In genomic region chr15:91357527-91357926, GRCh38 we compare ENCODE assay signal across 34 cellular contexts.
A peak's percentile ranks its signal among the peaks of the same experiment; 100 is the strongest.
DNase-seq lines count a peak whose midpoint lies in the region; ATAC-seq, FAIRE-seq and TF ChIP-seq lines count a peak whose summit lies in the region.
"Had no signal": no experiment of that assay in that cellular context is flagged by ENCODE, and none has a peak within 500 bp of the region (broad histone marks: within the 10 kb centered on the region; RNA-seq: fewer than 3 reads in every experiment).

No MANE protein-coding gene starts in this region.

- peaks cover 18% of the 10 kb centered on the region for H3K4me1 Mint-ChIP-seq in activated naive CD8-positive, alpha-beta T cell treated with anti-CD3 and anti-CD28 coated beads, Interleukin-2, amount 10 ng/mL, durations not matched to agents 7 days and 5 days
- H3K4me1 Mint-ChIP-seq in activated naive CD8-positive, alpha-beta T cell treated with anti-CD3 and anti-CD28 coated beads for 36 hours: no peaks in the 10 kb centered on the region
- H3K4me1 Mint-ChIP-seq: B cell had no signal

- 5% methylated on average over 9 of the region's 9 CpGs for WGBS in K562 (ENCODE audit: insufficient coverage, low coverage, missing lambda C conversion rate)
- WGBS in suprapubic skin: 78% methylated on average over 9 of the region's 9 CpGs
- WGBS in smooth muscle cell (ENCODE audit: low lambda C conversion rate): 82% methylated on average over 9 of the region's 9 CpGs

- ATAC-seq in activated naive CD8-positive, alpha-beta T cell treated with anti-CD3 and anti-CD28 coated beads, Interleukin-2, amount 10 ng/mL, durations not matched to agents 7 days and 5 days (ENCODE audit: low read depth): no peak
- ATAC-seq in K562: no peak
- ATAC-seq: A549; CD8-positive, alpha-beta T cell had no signal

- H3K4me3 Mint-ChIP-seq in activated naive CD8-positive, alpha-beta T cell treated with anti-CD3 and anti-CD28 coated beads, Interleukin-2, amount 10 ng/mL, durations not matched to agents 7 days and 5 days: no peak overlapping the region
- H3K4me3 Mint-ChIP-seq in activated naive CD8-positive, alpha-beta T cell treated with anti-CD3 and anti-CD28 coated beads for 36 hours: no peak overlapping the region
- H3K4me3 Mint-ChIP-seq: B cell; CD14-positive monocyte; CD4-positive, alpha-beta memory T cell; CD4-positive, alpha-beta T cell; CD4-positive, CD25-positive, alpha-beta regulatory T cell; CD8-positive, alpha-beta T cell had no signal

- peak overlapping the region; percentile 41 for H3K27ac Mint-ChIP-seq in activated naive CD8-positive, alpha-beta T cell treated with anti-CD3 and anti-CD28 coated beads, Interleukin-2, amount 10 ng/mL, durations not matched to agents 7 days and 5 days
- no peak overlapping the region for H3K27ac Mint-ChIP-seq in activated naive CD8-positive, alpha-beta T cell treated with anti-CD3 and anti-CD28 coated beads for 36 hours
- H3K27ac Mint-ChIP-seq: B cell; CD14-positive monocyte; CD4-positive, alpha-beta memory T cell; CD4-positive, alpha-beta T cell; CD4-positive, CD25-positive, alpha-beta regulatory T cell; CD8-positive, alpha-beta T cell had no signal

- H3K36me3 ChIP-seq in K562 (ENCODE audit: control insufficient read depth, insufficient read depth, low read length) (no peaks in the 10 kb centered on the region), suprapubic skin (no peaks in the 10 kb centered on the region), smooth muscle cell (ENCODE audit: low read depth) (no peaks in the 10 kb centered on the region)
- H3K36me3 ChIP-seq: BE2C; BLaER1; BLaER1 treated with 17β-estradiol and CSF1 and Interleukin-3, amounts not matched to agents 10 nM and 100 nM had no signal

- in situ Hi-C loops in K562 (cut with MboI): no loop called here

- no peak for TF ChIP-seq EP300 in K562 (IDR thresholded peaks at IDR 0.05; ENCODE audit: low read length)
- no peak for TF ChIP-seq EP300 in suprapubic skin (IDR thresholded peaks at IDR 0.05)

- no peak for TF ChIP-seq CTCF in K562 (IDR thresholded peaks at IDR 0.05 in 2 of 3, conservative IDR thresholded peaks at IDR 0.05 in 1 of 3; ENCODE audit: insufficient read depth in 2 of 3, low read depth in 1 of 3, low read length in 3 of 3)
- no peak for TF ChIP-seq CTCF in suprapubic skin (IDR thresholded peaks at IDR 0.05)
- no peak for TF ChIP-seq CTCF in smooth muscle cell (IDR thresholded peaks at IDR 0.05; ENCODE audit: borderline replicate concordance, insufficient read depth, poor library complexity, severe bottlenecking)

- H3K9ac ChIP-seq in K562 (ENCODE audit: insufficient read depth in 1 of 2, low read depth in 2 of 2, low read length in 2 of 2): no peak overlapping the region
- no peak overlapping the region for H3K9ac ChIP-seq in smooth muscle cell (ENCODE audit: low read depth)
- H3K9ac ChIP-seq: BLaER1; BLaER1 treated with 17β-estradiol and CSF1 and Interleukin-3, amounts not matched to agents 10 nM and 100 nM had no signal

- no peaks in the 10 kb centered on the region for H3F3A ChIP-seq in smooth muscle cell (ENCODE audit: low read depth)

- no peaks in the 10 kb centered on the region for H3K9me1 ChIP-seq in K562 (ENCODE audit: control insufficient read depth, insufficient read depth, low read length)

- H4K20me1 ChIP-seq in K562 (replicated peaks; ENCODE audit: control insufficient read depth, insufficient read depth, low read length) (no peaks in the 10 kb centered on the region; the same call in 1 of the 2 replicates), smooth muscle cell (ENCODE audit: low read depth) (no peaks in the 10 kb centered on the region)
- H4K20me1 ChIP-seq: BLaER1; BLaER1 treated with 17β-estradiol and CSF1 and Interleukin-3, amounts not matched to agents 10 nM and 100 nM had no signal

- no peak for DNase-seq in activated naive CD8-positive, alpha-beta T cell treated with anti-CD3 and anti-CD28 coated beads, Interleukin-2, amount 10 ng/mL, durations not matched to agents 7 days and 5 days
- DNase-seq in activated naive CD8-positive, alpha-beta T cell treated with anti-CD3 and anti-CD28 coated beads for 36 hours: no peak
- peak; percentile 77 for DNase-seq in SW480 (ENCODE audit: low spot score)
- DNase-seq in K562 (ENCODE audit: extremely low read depth in 1 of 4, low spot score in 3 of 4): no peak
- DNase-seq in suprapubic skin (ENCODE audit: low spot score in 2 of 2): no peak
- no peak for DNase-seq in smooth muscle cell (lab: John Stamatoyannopoulos, UW; ENCODE audit: unreplicated experiment)
- DNase-seq: 8988T; ACHN; BE2C; C1 segment of cervical spinal cord; Caco-2; Calu3; CD4-positive, alpha-beta memory T cell; CD4-positive, alpha-beta T cell; CD4-positive, CD25-positive, alpha-beta regulatory T cell; CD8-positive, alpha-beta memory T cell; CD8-positive, alpha-beta T cell; COR-L47; DMS 273 treated with DMSO at 0.1 percent for 48 hours; DMS153; DMS53; DMS79; DMS79 treated with DMSO at 0.1 percent for 48 hours; DND-41; EL had no signal

- no peaks in the 10 kb centered on the region for H3K27me3 Mint-ChIP-seq in activated naive CD8-positive, alpha-beta T cell treated with anti-CD3 and anti-CD28 coated beads, Interleukin-2, amount 10 ng/mL, durations not matched to agents 7 days and 5 days
- no peaks in the 10 kb centered on the region for H3K27me3 Mint-ChIP-seq in activated naive CD8-positive, alpha-beta T cell treated with anti-CD3 and anti-CD28 coated beads for 36 hours
- H3K27me3 Mint-ChIP-seq: CD4-positive, alpha-beta T cell had no signal

- TF ChIP-seq RAD21 in K562 (CRISPR knock-in tag; conservative IDR thresholded peaks at IDR 0.05 in 1 of 2, IDR thresholded peaks at IDR 0.05 in 1 of 2): no peak

- H3K4me2 ChIP-seq in K562 (ENCODE audit: insufficient read depth, low read length) (no peak overlapping the region), smooth muscle cell (no peak overlapping the region)
- H3K4me2 ChIP-seq: A549; BLaER1; BLaER1 treated with 17β-estradiol and CSF1 and Interleukin-3, amounts not matched to agents 10 nM and 100 nM had no signal

- TF ChIP-seq POLR2A in K562 (conservative IDR thresholded peaks at IDR 0.05): no peak
- TF ChIP-seq POLR2A in suprapubic skin (IDR thresholded peaks at IDR 0.05): no peak

- H3K36me3 Mint-ChIP-seq in activated naive CD8-positive, alpha-beta T cell treated with anti-CD3 and anti-CD28 coated beads, Interleukin-2, amount 10 ng/mL, durations not matched to agents 7 days and 5 days: peaks cover 25% of the 10 kb centered on the region
- no peaks in the 10 kb centered on the region for H3K36me3 Mint-ChIP-seq in activated naive CD8-positive, alpha-beta T cell treated with anti-CD3 and anti-CD28 coated beads for 36 hours
- H3K36me3 Mint-ChIP-seq: CD14-positive monocyte; CD4-positive, alpha-beta memory T cell; CD4-positive, CD25-positive, alpha-beta regulatory T cell; CD8-positive, alpha-beta T cell had no signal

- intact Hi-C loops in K562 (cut with micrococcal nuclease): no loop called here

- no peaks in the 10 kb centered on the region for H3K9me3 ChIP-seq in K562 (replicated peaks; ENCODE audit: control insufficient read depth, insufficient read depth, low read depth, low read length)
- H3K9me3 ChIP-seq in suprapubic skin: no peaks in the 10 kb centered on the region
- H3K9me3 ChIP-seq in smooth muscle cell (replicated peaks; ENCODE audit: low read depth): no peaks in the 10 kb centered on the region
- H3K9me3 ChIP-seq: A549, BE2C, BLaER1, Caco-2 had no signal

- no peak overlapping the region for H2AFZ ChIP-seq in K562 (ENCODE audit: low read depth, low read length)
- no peak overlapping the region for H2AFZ ChIP-seq in smooth muscle cell (ENCODE audit: low read depth)

- FAIRE-seq in K562 (lab: Jason Lieb, UNC): no peak
- FAIRE-seq: A204.1, D721Med had no signal

- peaks cover 16% of the 10 kb centered on the region for H3K9me3 Mint-ChIP-seq in activated naive CD8-positive, alpha-beta T cell treated with anti-CD3 and anti-CD28 coated beads, Interleukin-2, amount 10 ng/mL, durations not matched to agents 7 days and 5 days
- H3K9me3 Mint-ChIP-seq in activated naive CD8-positive, alpha-beta T cell treated with anti-CD3 and anti-CD28 coated beads for 36 hours: no peaks in the 10 kb centered on the region
- H3K9me3 Mint-ChIP-seq: CD4-positive, alpha-beta memory T cell; CD4-positive, alpha-beta T cell; CD8-positive, alpha-beta T cell had no signal

- H3K27me3 ChIP-seq in K562 (ENCODE audit: control insufficient read depth in 2 of 2, insufficient read depth in 2 of 2, low read length in 2 of 2) (peaks cover 0 to 4% of the 10 kb centered on the region in 2 experiments; a peak in 1 of 5 replicates), suprapubic skin (peaks cover 9% of the 10 kb centered on the region), smooth muscle cell (ENCODE audit: low read depth) (no peaks in the 10 kb centered on the region)
- H3K27me3 ChIP-seq: BE2C; BLaER1; BLaER1 treated with 17β-estradiol and CSF1 and Interleukin-3, amounts not matched to agents 10 nM and 100 nM had no signal

- CTCF ChIA-PET in K562 (lab: Yijun Ruan, JAX; ENCODE audit: low intra/inter-chr PET ratio): no interaction called here

- H3K79me2 ChIP-seq in K562 (ENCODE audit: control insufficient read depth, insufficient read depth, low read length) (no peaks in the 10 kb centered on the region), smooth muscle cell (ENCODE audit: low read depth) (no peaks in the 10 kb centered on the region)

- H3K4me1 ChIP-seq in K562 (replicated peaks in 1 of 2; ENCODE audit: control insufficient read depth in 2 of 2, insufficient read depth in 2 of 2, low read length in 2 of 2): no peaks in the 10 kb centered on the region
- no peaks in the 10 kb centered on the region for H3K4me1 ChIP-seq in suprapubic skin
- H3K4me1 ChIP-seq in smooth muscle cell (ENCODE audit: low read depth): no peaks in the 10 kb centered on the region
- H3K4me1 ChIP-seq: A549; BE2C; BLaER1; BLaER1 treated with 17β-estradiol and CSF1 and Interleukin-3, amounts not matched to agents 10 nM and 100 nM; Caco-2 had no signal

- H3K4me3 ChIP-seq in K562: no peak overlapping the region
- no peak overlapping the region for H3K4me3 ChIP-seq in suprapubic skin
- no peak overlapping the region for H3K4me3 ChIP-seq in smooth muscle cell
- H3K4me3 ChIP-seq: A549; BLaER1; BLaER1 treated with 17β-estradiol and CSF1 and Interleukin-3, amounts not matched to agents 10 nM and 100 nM had no signal

- no TSS peak for BruUV-seq in K562 (replicated peaks; lab: Mats Ljungman, UMichigan)

- no peak overlapping the region for H3K27ac ChIP-seq in K562 (ENCODE audit: extremely low read depth, low read depth, low read length)
- H3K27ac ChIP-seq in suprapubic skin: no peak overlapping the region
- H3K27ac ChIP-seq in smooth muscle cell (ENCODE audit: low read depth): no peak overlapping the region
- H3K27ac ChIP-seq: 22Rv1; A549; BLaER1; BLaER1 treated with 17β-estradiol and CSF1 and Interleukin-3, amounts not matched to agents 10 nM and 100 nM; C4-2B had no signal

- POLR2A ChIA-PET in activated naive CD8-positive, alpha-beta T cell treated with anti-CD3 and anti-CD28 coated beads, Interleukin-2, amount 10 ng/mL, durations not matched to agents 7 days and 5 days (lab: Charles Lee): no interaction called here
- POLR2A ChIA-PET in K562 (lab: Yijun Ruan, JAX): interaction anchor here (0.7 kb wide), 1 partner anchor 380 kb away, joined by 4 read pairs; no protein-coding TSS in a partner anchor
